Comparison of ENCODE assay signal across 8 cellular contexts in the genomic region with DNA sequence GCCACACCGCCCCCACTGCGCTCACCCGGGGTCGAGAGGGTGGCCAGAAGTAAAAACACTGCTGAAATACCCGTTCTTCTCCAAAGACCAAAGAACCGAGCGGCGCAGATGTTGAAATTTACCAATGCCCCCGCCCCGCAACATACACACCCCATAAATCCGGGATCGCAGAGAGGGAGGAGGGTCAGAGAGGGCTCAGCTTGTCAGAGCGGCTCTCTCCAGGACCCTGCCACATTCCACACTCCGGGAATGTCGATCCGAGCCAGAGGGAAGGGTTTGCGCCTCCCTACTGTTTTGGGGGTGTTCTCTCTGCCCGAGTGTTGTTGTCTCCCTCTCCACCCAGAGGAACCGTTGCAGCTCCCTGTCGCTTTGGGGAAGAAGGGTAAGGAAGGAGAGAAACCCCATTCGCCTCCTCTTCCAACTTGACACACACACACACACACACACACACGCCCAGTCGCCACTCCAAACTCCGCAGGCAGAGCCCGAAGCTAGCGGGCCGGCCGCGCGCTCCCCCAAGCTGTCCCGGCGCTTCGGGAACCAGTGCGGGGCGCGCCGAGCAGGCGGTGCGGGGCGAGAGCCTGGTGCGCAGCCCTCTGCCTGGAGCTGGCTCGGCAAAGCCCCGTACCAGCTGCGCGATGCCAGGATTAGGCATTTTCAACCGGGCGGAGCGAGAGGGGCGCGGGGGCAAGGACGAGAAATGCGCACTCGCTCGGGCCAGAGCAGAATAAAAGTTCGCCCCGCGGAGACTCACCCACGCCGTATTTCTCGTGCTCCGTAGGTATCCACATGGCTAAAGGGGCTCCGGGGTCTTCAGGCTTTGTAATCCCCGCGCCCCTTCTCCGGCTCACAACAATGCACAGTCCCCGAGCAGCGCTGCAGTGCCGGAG. TPM values are rescaled to one million over a fixed set of nuclear protein-coding genes. Genes with fewer than 3 reads are reported as not detected.
DNase-seq lines count a peak whose midpoint lies in the region; ATAC-seq, FAIRE-seq and TF ChIP-seq lines count a peak whose summit lies in the region.

No MANE protein-coding gene starts in this region.

- H3K36me3 ChIP-seq in OCI-LY3 (replicated peaks; ENCODE audit: low read depth, low read length) (no peaks in the 10 kb centered on the region), neural progenitor cell (no peaks in the 10 kb centered on the region)

- no peaks in the 10 kb centered on the region for H3K9me3 Mint-ChIP-seq in neural progenitor cell

- no peaks in the 10 kb centered on the region for H4K20me1 ChIP-seq in OCI-LY3 (ENCODE audit: insufficient read depth, low read length)
- H4K20me1 ChIP-seq in neural progenitor cell (ENCODE audit: low read depth): peaks cover 7% of the 10 kb centered on the region

- H3K79me2 ChIP-seq in OCI-LY3 (ENCODE audit: low read length) (peaks cover 19% of the 10 kb centered on the region), neural progenitor cell (ENCODE audit: low read depth) (peaks cover 65% of the 10 kb centered on the region)

- no peaks in the 10 kb centered on the region for H3K36me3 Mint-ChIP-seq in neural progenitor cell

- peaks cover 18% of the 10 kb centered on the region for H3K27me3 ChIP-seq in OCI-LY3 (ENCODE audit: low read depth, low read length)
- H3K27me3 ChIP-seq in neural progenitor cell: peaks cover 8% of the 10 kb centered on the region

- H3F3A ChIP-seq in neural progenitor cell (ENCODE audit: low read depth): peaks cover 19% of the 10 kb centered on the region

- H3K4me2 ChIP-seq in OCI-LY3 (ENCODE audit: low read length) (peak overlapping the region; percentile 99), neural progenitor cell (peak overlapping the region; percentile 99)

- H3K4me1 Mint-ChIP-seq in neural progenitor cell: peaks cover 29% of the 10 kb centered on the region

- H3K9ac ChIP-seq in OCI-LY3 (ENCODE audit: low read length) (peak overlapping the region; percentile 68), neural progenitor cell (peak overlapping the region; percentile 54)

- peak overlapping the region; percentile 24 for H3K27ac Mint-ChIP-seq in neural progenitor cell

- peak; percentile 78 for DNase-seq in Ammon's horn (ENCODE audit: low spot score)
- peak; percentile 43 for DNase-seq in activated naive CD4-positive, alpha-beta T cell treated with Interleukin-2 at 50 U/mL for 16 hours
- peak; percentile 46 to 57 for DNase-seq in frontal cortex (ENCODE audit: low spot score in 2 of 2)
- peak; percentile 83 for DNase-seq in neural progenitor cell (ENCODE audit: low spot score)
- no peak for DNase-seq in GM19239 (ENCODE audit: insufficient read length, low spot score)

- H3K9me3 ChIP-seq in OCI-LY3 (ENCODE audit: insufficient read depth, low read length) (no peaks in the 10 kb centered on the region), neural progenitor cell (ENCODE audit: low read depth) (no peaks in the 10 kb centered on the region)

- no peak for TF ChIP-seq CTCF in OCI-LY3 (IDR thresholded peaks at IDR 0.05; ENCODE audit: low read depth, low read length)
- no peak for TF ChIP-seq CTCF in neural progenitor cell (IDR thresholded peaks at IDR 0.05)

- H3K4me1 ChIP-seq in OCI-LY3 (ENCODE audit: low read length): peaks cover 20% of the 10 kb centered on the region
- peaks cover 15% of the 10 kb centered on the region for H3K4me1 ChIP-seq in neural progenitor cell

- H3K27me3 Mint-ChIP-seq in neural progenitor cell (ENCODE audit: insufficient read depth, low read depth): peaks cover 4% of the 10 kb centered on the region

- H2AFZ ChIP-seq in OCI-LY3 (ENCODE audit: low read depth, low read length) (peak overlapping the region; percentile 79), neural progenitor cell (replicated peaks) (peak overlapping the region; percentile 89)

- H3K4me3 ChIP-seq in OCI-LY3 (ENCODE audit: low read length) (peak overlapping the region; percentile 95), neural progenitor cell (peak overlapping the region; percentile 79)

- FAIRE-seq in frontal cortex (lab: Jason Lieb, UNC) (no peak), GM19239 (lab: Jason Lieb, UNC) (no peak)

- H3K27ac ChIP-seq in OCI-LY3 (ENCODE audit: low read length) (no peak overlapping the region), neural progenitor cell (peak overlapping the region; percentile 89)

- H3K4me3 Mint-ChIP-seq in neural progenitor cell: peak overlapping the region; percentile 98

- ATAC-seq in GM18861 (IDR thresholded peaks at IDR 0.05; ENCODE audit: unreplicated experiment): peak; percentile 3
- peak; percentile 1 for ATAC-seq in HG03108 (IDR thresholded peaks at IDR 0.05; ENCODE audit: unreplicated experiment)

RNA-seq across cellular contexts. Expression of a gene that starts 0.6 kb away (rescaled TPM):
- 70.9 TPM for total RNA-seq in frontal cortex
- total RNA-seq in neural progenitor cell (ENCODE audit: low replicate concordance): 9.6 and 11.4 TPM in 2 replicates

RNA-seq across cellular contexts. Expression of a gene that starts 0.9 kb away (rescaled TPM):
- 67.3 TPM for total RNA-seq in frontal cortex
- 31.9 and 55.5 TPM in 2 replicates for total RNA-seq in neural progenitor cell (ENCODE audit: low replicate concordance)
